10 cellular contexts compared by ENCODE assay signal in the genomic region with DNA sequence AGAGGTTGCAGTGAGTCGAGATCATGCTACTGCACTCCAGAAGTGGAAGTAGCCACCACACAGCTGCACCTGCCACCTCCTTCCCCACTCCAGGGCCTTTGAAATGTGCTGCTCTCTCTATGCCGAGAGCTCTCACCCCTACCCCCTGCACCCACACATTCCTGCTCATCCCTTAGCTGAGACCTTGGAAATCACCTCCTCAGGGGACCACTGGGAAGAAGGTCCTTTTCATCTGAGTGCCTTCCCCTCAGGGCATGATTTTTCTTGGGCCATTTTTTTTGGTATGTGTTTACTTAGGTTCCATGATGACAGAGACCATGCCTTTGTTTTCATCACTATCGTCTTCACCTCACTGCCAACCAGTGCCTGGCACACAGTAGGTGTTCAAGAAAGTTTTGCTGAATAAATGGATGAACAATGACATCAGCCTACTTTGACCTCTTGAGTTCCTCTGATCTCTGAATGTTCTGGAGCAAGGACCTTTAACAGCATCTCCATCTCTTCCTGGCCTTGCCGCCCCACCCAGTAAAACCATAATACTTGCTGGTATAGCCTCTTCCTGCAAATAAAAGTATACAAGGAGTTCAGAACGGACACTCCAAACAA.
DNase-seq lines count a peak whose midpoint lies in the region; ATAC-seq and TF ChIP-seq lines count a peak whose summit lies in the region.
"Had no signal": no experiment of that assay in that cellular context is flagged by ENCODE, and none has a peak within 500 bp of the region (broad histone marks: within the 10 kb centered on the region; RNA-seq: fewer than 3 reads in every experiment).

No MANE protein-coding gene starts in this region.

- H3K27me3 Mint-ChIP-seq in GM23338 (ENCODE audit: insufficient read depth, low read depth, poor library complexity) (peaks cover 10% of the 10 kb centered on the region), nephron progenitor cell (ENCODE audit: low read depth, poor library complexity) (peaks cover 8% of the 10 kb centered on the region)

- H3K36me3 Mint-ChIP-seq in GM23338 (ENCODE audit: low read depth) (peaks cover 2% of the 10 kb centered on the region; the same call in 1 of the 3 replicates), nephron progenitor cell (ENCODE audit: low read depth) (no peaks in the 10 kb centered on the region)

- no peaks in the 10 kb centered on the region for H3K27me3 ChIP-seq in GM23338 (ENCODE audit: insufficient read depth)
- H3K27me3 ChIP-seq in fibroblast of lung (ENCODE audit: control insufficient read depth, insufficient read depth, low read length) = no peaks in the 10 kb centered on the region

- ATAC-seq in GM23338 = no peak

- H3F3A ChIP-seq in GM23338 (replicated peaks; ENCODE audit: low read depth) = no peaks in the 10 kb centered on the region

- H3K9me2 ChIP-seq in GM23338 (ENCODE audit: insufficient read depth) = no peaks in the 10 kb centered on the region

- H3K27ac ChIP-seq in GM23338 (ENCODE audit: low read depth) = 0 out of 2 replicates have a peak overlapping the region, but pooled peaks have one; percentile 14
- peak overlapping the region; percentile 84 for H3K27ac ChIP-seq in VCaP
- H3K27ac ChIP-seq in fibroblast of lung (ENCODE audit: insufficient read depth, low read length) = peak overlapping the region; percentile 88
- H3K27ac ChIP-seq in skin epidermis = peak overlapping the region in 14 of 21 experiments; percentile 0 to 84 (median 55)
- H3K27ac ChIP-seq: KMS-11 had no signal

- H3K36me3 ChIP-seq in GM23338 (ENCODE audit: insufficient read depth) (no peaks in the 10 kb centered on the region; the same call in 1 of the 2 replicates), fibroblast of lung (ENCODE audit: control insufficient read depth, insufficient read depth, low read length) (peaks cover 36% of the 10 kb centered on the region)

- H3K4me1 Mint-ChIP-seq in GM23338 = peaks cover 59% of the 10 kb centered on the region
- peaks cover 74% of the 10 kb centered on the region for H3K4me1 Mint-ChIP-seq in nephron progenitor cell

- no peak overlapping the region for H3K4me3 Mint-ChIP-seq in GM23338
- no peak overlapping the region for H3K4me3 Mint-ChIP-seq in nephron progenitor cell

- H3K27ac Mint-ChIP-seq in GM23338 (no peak overlapping the region), nephron progenitor cell (no peak overlapping the region)

- H3K4me1 ChIP-seq in GM23338 (ENCODE audit: insufficient read depth) (peaks cover 34% of the 10 kb centered on the region), fibroblast of lung (ENCODE audit: control insufficient read depth, extremely low read depth, insufficient read depth, low read length) (peaks cover 60% of the 10 kb centered on the region)

- no peaks in the 10 kb centered on the region for H3K9me3 ChIP-seq in fibroblast of lung (ENCODE audit: control insufficient read depth, insufficient read depth, low read depth, low read length)

- H3K9me3 Mint-ChIP-seq in GM23338 (peaks cover 2% of the 10 kb centered on the region; the same call in 2 of the 3 replicates), nephron progenitor cell (peaks cover 15% of the 10 kb centered on the region)

- H3K4me2 ChIP-seq in GM23338 = no peak overlapping the region
- H3K4me2 ChIP-seq in fibroblast of lung (ENCODE audit: extremely low read depth, insufficient read depth, low read length) = peak overlapping the region; percentile 1
- H3K4me2 ChIP-seq: KMS-11 had no signal

- no peak overlapping the region for H2AFZ ChIP-seq in GM23338
- H2AFZ ChIP-seq in fibroblast of lung (ENCODE audit: low read length) = no peak overlapping the region

- H4K20me1 ChIP-seq in GM23338 (replicated peaks; ENCODE audit: insufficient read depth) (no peaks in the 10 kb centered on the region), fibroblast of lung (ENCODE audit: control insufficient read depth, extremely low read depth, insufficient read depth, low read length) (peaks cover 3% of the 10 kb centered on the region)

- H3K79me2 ChIP-seq in GM23338 (replicated peaks; ENCODE audit: insufficient read depth) (no peaks in the 10 kb centered on the region; the same call in 1 of the 2 replicates), fibroblast of lung (ENCODE audit: control insufficient read depth, insufficient read depth, low read length) (peaks cover 99% of the 10 kb centered on the region)

- DNase-seq in GM23338 (ENCODE audit: low spot score) = no peak
- no peak for DNase-seq in fibroblast of lung (ENCODE audit: low read depth in 2 of 2)
- DNase-seq in GM20000 (ENCODE audit: low spot score) = no peak
- DNase-seq in nephron progenitor cell = no peak
- no peak for DNase-seq in COR-L47 (lab: John Stamatoyannopoulos, UW)
- DNase-seq: activated effector memory CD4-positive, alpha-beta T cell treated with anti-CD3 and anti-CD28 coated beads, Interleukin-2, amount 50 U/mL, for 16 hours; GOT3 had no signal

- no peak for TF ChIP-seq CTCF in GM23338 (conservative IDR thresholded peaks at IDR 0.05; ENCODE audit: low read depth in 2 of 2)
- TF ChIP-seq CTCF in VCaP (conservative IDR thresholded peaks at IDR 0.05) = no peak
- TF ChIP-seq CTCF in fibroblast of lung (conservative IDR thresholded peaks at IDR 0.05 in 1 of 2, IDR thresholded peaks at IDR 0.05 in 1 of 2; ENCODE audit: low read depth in 1 of 2, low read length in 2 of 2) = no peak
- TF ChIP-seq CTCF in GM20000 (IDR thresholded peaks at IDR 0.05; ENCODE audit: extremely low read depth, missing control alignments) = no peak
- no peak for TF ChIP-seq CTCF in nephron progenitor cell (IDR thresholded peaks at IDR 0.05)

- no peak overlapping the region for H3K9ac ChIP-seq in fibroblast of lung (ENCODE audit: insufficient read depth, low read length)
- H3K9ac ChIP-seq: KMS-11 had no signal

- no peak overlapping the region for H3K4me3 ChIP-seq in GM23338
- peak overlapping the region in 2 of 4 experiments; percentile 23 to 26 for H3K4me3 ChIP-seq in fibroblast of lung (replicated peaks in 1 of 4; ENCODE audit: control extremely low read depth in 1 of 4, insufficient read depth in 1 of 4, low read depth in 3 of 4, low read length in 4 of 4)
- no peak overlapping the region for H3K4me3 ChIP-seq in skin epidermis

TF ChIP-seq in GM23338, 12 proteins besides CTCF, POLR2A, EP300 and RAD21:
- TF ChIP-seq ZNF114 (CRISPR knock-in tag; IDR thresholded peaks at IDR 0.05) (no peak), NANOG (IDR thresholded peaks at IDR 0.05; ENCODE audit: borderline replicate concordance) (no peak)

Comparison
In these comparisons a context has a peak if more than half of its experiments do, and no peak if none do; other contexts are left out.
1. H3K27ac ChIP-seq: peak in every context shown above with its lines; median percentile 88 in fibroblast of lung; 84 in VCaP; 55 in skin epidermis; 14 in GM23338.